Comparison of ENCODE assay signal across 8 cellular contexts in the genomic region with DNA sequence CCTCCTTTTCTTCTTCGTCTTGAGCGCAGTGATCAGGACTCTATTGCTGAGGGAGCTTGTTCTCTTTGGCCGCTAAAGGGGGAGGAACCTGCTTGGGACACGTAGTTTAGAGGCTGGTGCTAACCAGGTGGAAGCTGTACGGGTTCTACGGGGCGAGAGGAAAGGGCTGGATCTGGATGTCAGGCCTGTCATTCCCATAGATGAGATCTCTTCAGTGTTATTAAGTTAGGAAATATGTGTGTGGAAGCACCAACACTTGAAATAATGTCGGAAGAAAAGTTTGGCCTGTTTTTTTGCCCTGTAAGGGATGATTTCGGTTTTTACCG. TPM values are rescaled to one million over a fixed set of nuclear protein-coding genes. Genes with fewer than 3 reads are reported as not detected.
DNase-seq lines count a peak whose midpoint lies in the region; ATAC-seq, FAIRE-seq and TF ChIP-seq lines count a peak whose summit lies in the region.

No MANE protein-coding gene starts in this region.

- H3K9me3 Mint-ChIP-seq in astrocyte (ENCODE audit: unreplicated experiment), result no peaks in the 10 kb centered on the region

- H3K4me3 ChIP-seq in BLaER1 (peak overlapping the region; percentile 96), astrocyte (ENCODE audit: insufficient read depth, low read depth, low read length) (peak overlapping the region; percentile 100), iPS-18a (ENCODE audit: low read length) (peak overlapping the region; percentile 94), gastrocnemius medialis (peak overlapping the region; percentile 91 to 100 (median 100))

- in situ Hi-C loops in gastrocnemius medialis (cut with MboI; ENCODE audit: low sequenced_read_pairs in 4 of 4), result loop anchor here in 1 of 4 donors (25.0 kb wide), 1 partner anchor 519 kb away; a partner anchor contains a TSS

- H3K4me2 ChIP-seq in BLaER1 (peak overlapping the region; percentile 93), astrocyte (ENCODE audit: low read length) (peak overlapping the region; percentile 99)

- DNase-seq in NCI-H69 (lab: John Stamatoyannopoulos, UW) (peak; percentile 58), astrocyte (ENCODE audit: low read depth) (peak; percentile 31), gastrocnemius medialis (no peak), NCI-H187 (lab: John Stamatoyannopoulos, UW) (no peak)

- no peaks in the 10 kb centered on the region for H3K9me3 ChIP-seq in BLaER1
- no peaks in the 10 kb centered on the region for H3K9me3 ChIP-seq in astrocyte (ENCODE audit: insufficient read depth, low read depth, low read length)
- no peaks in the 10 kb centered on the region for H3K9me3 ChIP-seq in iPS-18a (ENCODE audit: control insufficient read depth, low read depth, low read length)
- H3K9me3 ChIP-seq in gastrocnemius medialis, result no peaks in the 10 kb centered on the region

- peaks cover 18% of the 10 kb centered on the region for H3K4me1 Mint-ChIP-seq in astrocyte (ENCODE audit: low read depth, unreplicated experiment)

- peaks cover 83% of the 10 kb centered on the region for H3K79me2 ChIP-seq in astrocyte (ENCODE audit: insufficient read depth, low read length)

- H2AFZ ChIP-seq in astrocyte (ENCODE audit: low read depth, low read length), result peak overlapping the region; percentile 90

- H4K20me1 ChIP-seq in BLaER1, result peaks cover 50% of the 10 kb centered on the region
- H4K20me1 ChIP-seq in astrocyte (ENCODE audit: insufficient read depth, low read length), result peaks cover 38% of the 10 kb centered on the region

- H3K27ac ChIP-seq in BLaER1 (peak overlapping the region; percentile 90), astrocyte (ENCODE audit: low read depth, low read length) (peak overlapping the region; percentile 95), iPS-18a (ENCODE audit: low read length) (peak overlapping the region; percentile 54), gastrocnemius medialis (peak overlapping the region; percentile 93 to 97 (median 95))

- peak overlapping the region; percentile 97 for H3K4me3 Mint-ChIP-seq in astrocyte (ENCODE audit: unreplicated experiment)

- TF ChIP-seq CTCF in astrocyte (IDR thresholded peaks at IDR 0.05; ENCODE audit: insufficient read depth, low read depth, low read length), result no peak
- no peak for TF ChIP-seq CTCF in gastrocnemius medialis (IDR thresholded peaks at IDR 0.05 in 4 of 5, conservative IDR thresholded peaks at IDR 0.05 in 1 of 5)

- no peaks in the 10 kb centered on the region for H3K27me3 Mint-ChIP-seq in astrocyte (ENCODE audit: low read depth, unreplicated experiment)

- peak overlapping the region; percentile 92 for H3K9ac ChIP-seq in BLaER1
- H3K9ac ChIP-seq in astrocyte (ENCODE audit: low read length), result peak overlapping the region; percentile 99
- H3K9ac ChIP-seq in iPS-18a (ENCODE audit: low read length), result peak overlapping the region; percentile 96

- peaks cover 46% of the 10 kb centered on the region for H3K4me1 ChIP-seq in BLaER1
- peaks cover 11% of the 10 kb centered on the region for H3K4me1 ChIP-seq in astrocyte (ENCODE audit: insufficient read depth, low read length)
- peaks cover 11% of the 10 kb centered on the region for H3K4me1 ChIP-seq in iPS-18a (ENCODE audit: control insufficient read depth, low read depth, low read length)
- peaks cover 38 to 41% of the 10 kb centered on the region in 2 donors for H3K4me1 ChIP-seq in gastrocnemius medialis

- H3K27ac Mint-ChIP-seq in astrocyte (ENCODE audit: unreplicated experiment), result peak overlapping the region; percentile 89

- H3K36me3 ChIP-seq in BLaER1 (peaks cover 33% of the 10 kb centered on the region), astrocyte (ENCODE audit: insufficient read depth, low read length) (peaks cover 22% of the 10 kb centered on the region), iPS-18a (ENCODE audit: control insufficient read depth, low read depth, low read length) (peaks cover 34% of the 10 kb centered on the region), gastrocnemius medialis (peaks cover 0 to 27% of the 10 kb centered on the region in 2 donors)

- H3K27me3 ChIP-seq in BLaER1 (no peaks in the 10 kb centered on the region), astrocyte (ENCODE audit: insufficient read depth, low read length) (no peaks in the 10 kb centered on the region), iPS-18a (ENCODE audit: control insufficient read depth, insufficient read depth, low read length) (no peaks in the 10 kb centered on the region), gastrocnemius medialis (no peaks in the 10 kb centered on the region)

- peaks cover 4% of the 10 kb centered on the region for H3K36me3 Mint-ChIP-seq in astrocyte (ENCODE audit: low read depth, unreplicated experiment)

- intact Hi-C loops in gastrocnemius medialis (cut with DNase I; ENCODE audit: low total_unique reads), result loop anchor here (10.0 kb wide), 1 partner anchor 77 kb away; no protein-coding TSS in a partner anchor

- ATAC-seq in GM18505 (IDR thresholded peaks at IDR 0.05; ENCODE audit: unreplicated experiment) (peak; percentile 38), HG02884 (IDR thresholded peaks at IDR 0.05; ENCODE audit: unreplicated experiment) (peak; percentile 51), gastrocnemius medialis (peak; percentile 24 to 28)

- TF ChIP-seq POLR2A in GM18505 (IDR thresholded peaks at IDR 0.05; ENCODE audit: borderline replicate concordance, extremely low read depth, insufficient read depth, insufficient read length), result no peak
- no peak for TF ChIP-seq POLR2A in gastrocnemius medialis (IDR thresholded peaks at IDR 0.05)

- FAIRE-seq in astrocyte (lab: Jason Lieb, UNC), result no peak

RNA-seq across cellular contexts. Expression of a gene that starts 0.6 kb away (rescaled TPM):
- total RNA-seq in astrocyte (142 and 145 TPM in 2 replicates), gastrocnemius medialis (10 to 100 TPM; 35.8 to 70.4 (median 53.1) TPM)

RNA-seq across cellular contexts. Expression of a gene that starts 32.0 kb away (rescaled TPM):
- 146 and 150 TPM in 2 replicates for total RNA-seq in astrocyte
- 10 to 100 TPM; 12.6 to 32.2 (median 24.7) TPM for total RNA-seq in gastrocnemius medialis

RNA-seq across cellular contexts. Expression of a gene that starts 32.6 kb away (rescaled TPM):
- total RNA-seq in astrocyte, result 42.2 and 47.1 TPM in 2 replicates
- total RNA-seq in gastrocnemius medialis, result 1 to 10 TPM; 2.6 to 5.4 (median 3.9) TPM

RNA-seq across cellular contexts. Expression of a gene that starts 37.5 kb away (rescaled TPM):
- total RNA-seq in astrocyte, result 0.73 and 1.2 TPM in 2 replicates
- total RNA-seq in gastrocnemius medialis, result under 1 TPM in 1 of 4 donors, not detected in 3; 0.46 TPM

Comparison
In these comparisons a context has a peak if more than half of its experiments do, and no peak if none do; other contexts are left out.
1. DNase-seq: peak in NCI-H69 (single experiment) and astrocyte (single experiment); none in gastrocnemius medialis (0 of 2) and NCI-H187 (0 of 2).
2. Peak in every context shown above with its lines, with median percentiles within 50 percentile points of each other: H3K27ac ChIP-seq, H3K4me3 ChIP-seq, H3K9ac ChIP-seq and ATAC-seq.